ENCODE assay signal across 8 cellular contexts in the genomic region with DNA sequence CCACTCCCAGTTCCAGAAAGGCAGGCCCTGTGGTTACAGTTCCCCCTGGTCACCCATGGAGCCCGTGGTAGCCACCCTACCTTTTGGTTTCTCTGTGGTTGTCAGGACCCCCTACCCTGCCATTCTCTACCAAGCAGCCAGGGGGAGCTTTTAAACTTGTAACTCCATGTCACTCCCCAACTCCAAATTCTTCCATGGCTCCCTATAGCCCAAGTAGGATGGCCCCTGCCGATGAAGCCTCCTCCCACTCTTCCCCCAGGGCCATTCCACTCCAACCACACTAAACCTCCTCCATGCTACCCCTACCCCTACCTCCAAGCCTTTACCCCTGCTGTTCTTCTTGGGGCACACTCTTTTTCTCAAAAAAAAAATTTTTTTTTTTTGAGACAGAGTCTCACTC. TPM values are rescaled to one million over a fixed set of nuclear protein-coding genes. Genes with fewer than 3 reads are reported as not detected.
DNase-seq lines count a peak whose midpoint lies in the region; ATAC-seq, FAIRE-seq and TF ChIP-seq lines count a peak whose summit lies in the region.

No MANE protein-coding gene starts in this region.

- no peaks in the 10 kb centered on the region for H3K27me3 ChIP-seq in bronchial epithelial cell (ENCODE audit: control insufficient read depth, insufficient read depth, low read length)
- no peaks in the 10 kb centered on the region for H3K27me3 ChIP-seq in muscle layer of colon (ENCODE audit: control insufficient read depth in 1 of 2, insufficient read depth in 2 of 2, low read length in 2 of 2)

- DNase-seq in CD14-positive monocyte (ENCODE audit: low spot score) (no peak), GM13976 (ENCODE audit: low spot score) (peak; percentile 70), SK-MEL-5 (ENCODE audit: low read depth, low spot score) (peak; percentile 58), bronchial epithelial cell (ENCODE audit: low read depth) (peak; percentile 25), NCI-H2227 treated with DMSO at 0.1 percent for 48 hours (lab: John Stamatoyannopoulos, UW) (no peak)

- H3K27me3 Mint-ChIP-seq in CD14-positive monocyte (ENCODE audit: low read depth in 3 of 3), result peaks cover 12 to 31% (median 30%) of the 10 kb centered on the region in 3 donors

- TF ChIP-seq CTCF in CD14-positive monocyte (IDR thresholded peaks at IDR 0.05), result peak; percentile 46
- TF ChIP-seq CTCF in GM13976 (IDR thresholded peaks at IDR 0.05; ENCODE audit: borderline replicate concordance, control extremely low read depth, extremely low read depth, insufficient read depth, missing control alignments), result peak; percentile 64
- peak; percentile 50 for TF ChIP-seq CTCF in bronchial epithelial cell (IDR thresholded peaks at IDR 0.05; ENCODE audit: insufficient read depth, low read length, severe bottlenecking)

- peaks cover 0 to 2% (median 0%) of the 10 kb centered on the region in 7 donors for H3K9me3 Mint-ChIP-seq in CD14-positive monocyte

- no peak overlapping the region for H3K27ac Mint-ChIP-seq in CD14-positive monocyte

- H3K36me3 ChIP-seq in bronchial epithelial cell (ENCODE audit: control insufficient read depth, insufficient read depth, low read length), result peaks cover 4% of the 10 kb centered on the region
- peaks cover 7% of the 10 kb centered on the region for H3K36me3 ChIP-seq in muscle layer of colon (ENCODE audit: insufficient read depth, low read length)

- in situ Hi-C loops in GM13976 (cut with MboI; ENCODE audit: low sequenced_read_pairs, unreplicated experiment) (loop anchor here (25.0 kb wide), 1 partner anchor 292 kb away; a partner anchor contains a TSS), SK-MEL-5 (cut with HindIII; ENCODE audit: low pct_unique_long_range_greater_than_20kb, low sequenced_read_pairs) (no loop called here)

- no peak for FAIRE-seq in bronchial epithelial cell (lab: Jason Lieb, UNC)

- no peaks in the 10 kb centered on the region for H3K9me3 ChIP-seq in muscle layer of colon (ENCODE audit: low read length)

- peaks cover 0 to 4% of the 10 kb centered on the region in 2 donors for H3K36me3 Mint-ChIP-seq in CD14-positive monocyte

- peak overlapping the region; percentile 44 for H3K27ac ChIP-seq in muscle layer of colon (ENCODE audit: low read depth, low read length)

- ATAC-seq in GM19328 (IDR thresholded peaks at IDR 0.05; ENCODE audit: unreplicated experiment) (no peak), HG03280 (IDR thresholded peaks at IDR 0.05; ENCODE audit: unreplicated experiment) (no peak)

- intact Hi-C loops in CD14-positive monocyte (cut with micrococcal nuclease), result no loop called here

- H3K4me1 Mint-ChIP-seq in CD14-positive monocyte, result peaks cover 17% of the 10 kb centered on the region

- no peak overlapping the region for H3K9ac ChIP-seq in muscle layer of colon (ENCODE audit: low read length)

- no peak overlapping the region for H3K4me3 Mint-ChIP-seq in CD14-positive monocyte

- H3K4me1 ChIP-seq in muscle layer of colon (ENCODE audit: insufficient read depth, low read length), result peaks cover 10% of the 10 kb centered on the region

- H3K4me3 ChIP-seq in bronchial epithelial cell (ENCODE audit: low read depth, low read length) (no peak overlapping the region), muscle layer of colon (ENCODE audit: low read depth in 1 of 2, low read length in 2 of 2) (no peak overlapping the region)

RNA-seq across cellular contexts. Expression of a gene that starts 2.2 kb away (rescaled TPM):
- under 1 TPM; 0.40 to 0.55 TPM for polyA plus RNA-seq in CD14-positive monocyte
- total RNA-seq in SK-MEL-5 (2014; rRNA removed; shearing (Covaris generic)), result 4.7 and 4.9 TPM in 2 replicates
- polyA plus RNA-seq in SK-MEL-5 (2015; cell fraction: cytosol; rRNA removed), result 6.1 and 6.6 TPM in 2 replicates
- 0.81 and 1.6 TPM in 2 replicates for polyA plus RNA-seq in SK-MEL-5 (2015; cell fraction: nucleus; rRNA removed)
- total RNA-seq in bronchial epithelial cell, result 1.3 and 1.9 TPM in 2 replicates

RNA-seq across cellular contexts. Expression of a gene that starts 23.1 kb away (rescaled TPM):
- polyA plus RNA-seq in CD14-positive monocyte, result 10 to 100 TPM; 20.4 to 22.7 TPM
- 66.9 and 68.1 TPM in 2 replicates for total RNA-seq in SK-MEL-5 (2014; rRNA removed; shearing (Covaris generic))
- 139 and 144 TPM in 2 replicates for polyA plus RNA-seq in SK-MEL-5 (2015; cell fraction: cytosol; rRNA removed)
- 72.8 and 87.4 TPM in 2 replicates for polyA plus RNA-seq in SK-MEL-5 (2015; cell fraction: nucleus; rRNA removed)
- total RNA-seq in bronchial epithelial cell, result 17.1 and 19.2 TPM in 2 replicates

RNA-seq across cellular contexts. Expression of a gene that starts 34.2 kb away (rescaled TPM):
- polyA plus RNA-seq in CD14-positive monocyte, result 10 to 100 TPM; 17.6 to 19.0 TPM
- total RNA-seq in SK-MEL-5 (2014; rRNA removed; shearing (Covaris generic)), result 34.1 and 42.1 TPM in 2 replicates
- polyA plus RNA-seq in SK-MEL-5 (2015; cell fraction: cytosol; rRNA removed), result 65.2 and 76.4 TPM in 2 replicates
- 178 and 204 TPM in 2 replicates for polyA plus RNA-seq in SK-MEL-5 (2015; cell fraction: nucleus; rRNA removed)
- 11.1 and 12.4 TPM in 2 replicates for total RNA-seq in bronchial epithelial cell

RNA-seq across cellular contexts. Expression of a gene that starts 42.0 kb away (rescaled TPM):
- 10 to 100 TPM; 21.6 to 40.8 TPM for polyA plus RNA-seq in CD14-positive monocyte
- total RNA-seq in SK-MEL-5 (2014; rRNA removed; shearing (Covaris generic)), result 45.0 and 46.2 TPM in 2 replicates
- polyA plus RNA-seq in SK-MEL-5 (2015; cell fraction: cytosol; rRNA removed), result 76.5 and 89.9 TPM in 2 replicates
- 31.4 and 46.0 TPM in 2 replicates for polyA plus RNA-seq in SK-MEL-5 (2015; cell fraction: nucleus; rRNA removed)
- total RNA-seq in bronchial epithelial cell, result 0.79 and 0.90 TPM in 2 replicates

RNA-seq across cellular contexts. Expression of a gene that starts 57.8 kb away (rescaled TPM):
- polyA plus RNA-seq in CD14-positive monocyte, result 10 to 100 TPM in 1 of 2 donors, 1 to 10 TPM in 1; 5.5 to 17.3 TPM
- 0.08 TPM in 1 of 2 replicates, not detected in the other for total RNA-seq in SK-MEL-5 (2014; rRNA removed; shearing (Covaris generic))
- not detected in 2 replicates for polyA plus RNA-seq in SK-MEL-5 (2015; cell fraction: cytosol; rRNA removed)
- polyA plus RNA-seq in SK-MEL-5 (2015; cell fraction: nucleus; rRNA removed), result not detected in 2 replicates
- 4.0 and 10.8 TPM in 2 replicates for total RNA-seq in bronchial epithelial cell

Comparison
In these comparisons a context has a peak if more than half of its experiments do, and no peak if none do; other contexts are left out.
1. DNase-seq: peak in GM13976 (single experiment), SK-MEL-5 (single experiment) and bronchial epithelial cell (single experiment); none in CD14-positive monocyte (single experiment) and NCI-H2227 treated with DMSO at 0.1 percent for 48 hours (single experiment).
2. Peak in every context shown above with its lines, with median percentiles within 50 percentile points of each other: CTCF ChIP-seq.